9 cellular contexts compared by ENCODE assay signal in genomic region chr20:31560900-31561598, GRCh38. TPM values are rescaled to one million over a fixed set of nuclear protein-coding genes. Genes with fewer than 3 reads are reported as not detected.
DNase-seq lines count a peak whose midpoint lies in the region; ATAC-seq lines count a peak whose summit lies in the region.
"Had no signal": no experiment of that assay in that cellular context is flagged by ENCODE, and none has a peak within 500 bp of the region (broad histone marks: within the 10 kb centered on the region; RNA-seq: fewer than 3 reads in every experiment).

No MANE protein-coding gene starts in this region.

- no peaks in the 10 kb centered on the region for H3K27me3 Mint-ChIP-seq in activated T-cell treated with anti-CD3 and anti-CD28 coated beads, Interleukin-2, amount 50 U/mL, for 24 hours
- H3K27me3 Mint-ChIP-seq in activated CD4-positive, alpha-beta memory T cell treated with anti-CD3 and anti-CD28 coated beads, Interleukin-2, amount 10 ng/mL, durations not matched to agents 7 days and 5 days: no peaks in the 10 kb centered on the region

- H3K9me3 Mint-ChIP-seq in activated T-cell treated with anti-CD3 and anti-CD28 coated beads, Interleukin-2, amount 50 U/mL, for 24 hours: no peaks in the 10 kb centered on the region
- no peaks in the 10 kb centered on the region for H3K9me3 Mint-ChIP-seq in activated CD4-positive, alpha-beta memory T cell treated with anti-CD3 and anti-CD28 coated beads, Interleukin-2, amount 10 ng/mL, durations not matched to agents 7 days and 5 days

- H3K4me1 Mint-ChIP-seq in activated T-cell treated with anti-CD3 and anti-CD28 coated beads, Interleukin-2, amount 50 U/mL, for 24 hours (ENCODE audit: low read depth): peaks cover 37% of the 10 kb centered on the region
- peaks cover 24% of the 10 kb centered on the region for H3K4me1 Mint-ChIP-seq in activated CD4-positive, alpha-beta memory T cell treated with anti-CD3 and anti-CD28 coated beads, Interleukin-2, amount 10 ng/mL, durations not matched to agents 7 days and 5 days

- H3K36me3 Mint-ChIP-seq in activated T-cell treated with anti-CD3 and anti-CD28 coated beads, Interleukin-2, amount 50 U/mL, for 24 hours (ENCODE audit: low read depth): peaks cover 96% of the 10 kb centered on the region
- peaks cover 58% of the 10 kb centered on the region for H3K36me3 Mint-ChIP-seq in activated CD4-positive, alpha-beta memory T cell treated with anti-CD3 and anti-CD28 coated beads, Interleukin-2, amount 10 ng/mL, durations not matched to agents 7 days and 5 days (ENCODE audit: low read depth)

- peak overlapping the region; percentile 90 for H3K27ac Mint-ChIP-seq in activated T-cell treated with anti-CD3 and anti-CD28 coated beads, Interleukin-2, amount 50 U/mL, for 24 hours
- H3K27ac Mint-ChIP-seq in activated CD4-positive, alpha-beta memory T cell treated with anti-CD3 and anti-CD28 coated beads, Interleukin-2, amount 10 ng/mL, durations not matched to agents 7 days and 5 days: peak overlapping the region; percentile 68

- no peak for ATAC-seq in GM18502 (IDR thresholded peaks at IDR 0.05; ENCODE audit: poor library complexity, unreplicated experiment)
- ATAC-seq in HG02981 (IDR thresholded peaks at IDR 0.05; ENCODE audit: unreplicated experiment): no peak

- CTCF ChIA-PET in activated CD4-positive, alpha-beta memory T cell treated with anti-CD3 and anti-CD28 coated beads, Interleukin-2, amount 10 ng/mL, durations not matched to agents 7 days and 5 days (lab: Charles Lee): interaction anchor here (0.7 to 19.1 kb wide), 11 partner anchors 8 to 163 kb away, joined by 3 to 523 read pairs (median 5); partner anchors contain the start of genes BCL2L1 and ID1

- POLR2A ChIA-PET in activated CD4-positive, alpha-beta memory T cell treated with anti-CD3 and anti-CD28 coated beads, Interleukin-2, amount 10 ng/mL, durations not matched to agents 7 days and 5 days (lab: Charles Lee): interaction anchor here (0.9 to 2.7 kb wide), 5 partner anchors 9 to 178 kb away, joined by 3 to 18 read pairs (median 5); partner anchors contain the start of genes ID1 and TPX2

- no peak overlapping the region for H3K4me3 Mint-ChIP-seq in activated T-cell treated with anti-CD3 and anti-CD28 coated beads, Interleukin-2, amount 50 U/mL, for 24 hours
- H3K4me3 Mint-ChIP-seq in activated CD4-positive, alpha-beta memory T cell treated with anti-CD3 and anti-CD28 coated beads, Interleukin-2, amount 10 ng/mL, durations not matched to agents 7 days and 5 days: no peak overlapping the region

- DNase-seq in activated T-cell treated with anti-CD3 and anti-CD28 coated beads, Interleukin-2, amount 50 U/mL, for 24 hours: no peak
- DNase-seq in activated T-cell treated with anti-CD3 and anti-CD28 coated beads, Interleukin-2, amount 50 U/mL, for 48 hours: no peak
- DNase-seq in activated CD4-positive, alpha-beta memory T cell treated with anti-CD3 and anti-CD28 coated beads, Interleukin-2, amount 10 ng/mL, durations not matched to agents 7 days and 5 days: no peak
- DNase-seq in iris pigment epithelial cell (ENCODE audit: low read depth): peak; percentile 97
- peak; percentile 75 for DNase-seq in ureter (ENCODE audit: low spot score)
- no peak for DNase-seq in NCI-H2227 (lab: John Stamatoyannopoulos, UW; ENCODE audit: unreplicated experiment)
- DNase-seq: NCI-H1092 had no signal

RNA-seq across cellular contexts. Expression of gene ID1, which starts 44.0 kb away (rescaled TPM):
- under 1 TPM; 0.48 to 0.58 TPM for total RNA-seq in activated CD4-positive, alpha-beta memory T cell treated with anti-CD3 and anti-CD28 coated beads, Interleukin-2, amount 10 ng/mL, durations not matched to agents 7 days and 5 days
- 367 TPM for total RNA-seq in ureter

RNA-seq across cellular contexts. Expression of gene HM13, which starts 46.8 kb away (rescaled TPM):
- 100 to 1,000 TPM; 162 to 165 TPM for total RNA-seq in activated CD4-positive, alpha-beta memory T cell treated with anti-CD3 and anti-CD28 coated beads, Interleukin-2, amount 10 ng/mL, durations not matched to agents 7 days and 5 days
- total RNA-seq in ureter: 176 TPM

Comparison
In these comparisons a context has a peak if more than half of its experiments do, and no peak if none do; other contexts are left out.
1. DNase-seq: peak in iris pigment epithelial cell (single experiment) and ureter (single experiment); none in activated T-cell treated with anti-CD3 and anti-CD28 coated beads, Interleukin-2, amount 50 U/mL, for 24 hours (single experiment), activated T-cell treated with anti-CD3 and anti-CD28 coated beads, Interleukin-2, amount 50 U/mL, for 48 hours (0 of 2), activated CD4-positive, alpha-beta memory T cell treated with anti-CD3 and anti-CD28 coated beads, Interleukin-2, amount 10 ng/mL, durations not matched to agents 7 days and 5 days (single experiment) and NCI-H2227 (single experiment).
2. RNA of gene ID1, which starts 44.0 kb away (total RNA-seq): 367 TPM in ureter (single experiment); 0.48 to 0.58 TPM in activated CD4-positive, alpha-beta memory T cell treated with anti-CD3 and anti-CD28 coated beads, Interleukin-2, amount 10 ng/mL, durations not matched to agents 7 days and 5 days; every median in the first group is over 100 times any median in the second.